ENCODE assay signal across 32 cellular contexts in genomic region chr10:1029838-1030237, GRCh38. TPM values are rescaled to one million over a fixed set of nuclear protein-coding genes. Genes with fewer than 3 reads are reported as not detected.
DNase-seq lines count a peak whose midpoint lies in the region; ATAC-seq, FAIRE-seq and TF ChIP-seq lines count a peak whose summit lies in the region.
"Had no signal": no experiment of that assay in that cellular context is flagged by ENCODE, and none has a peak within 500 bp of the region (broad histone marks: within the 10 kb centered on the region; RNA-seq: fewer than 3 reads in every experiment).

No MANE protein-coding gene starts in this region.

- DNase-seq in HepG2 (ENCODE audit: low spot score) (no peak), right lobe of liver (no peak), HAP-1 (ENCODE audit: low spot score in 2 of 2) (peak; percentile 76 to 88), endodermal cell (peak; percentile 14), mesendoderm (no peak), brain microvascular endothelial cell (no peak), ecto neural progenitor cell (ENCODE audit: low spot score) (no peak)
- DNase-seq: 8988T; ACHN; BE2C; C1 segment of cervical spinal cord; CD4-positive, alpha-beta memory T cell; CD4-positive, CD25-positive, alpha-beta regulatory T cell; CD8-positive, alpha-beta memory T cell; COR-L47; DMS 273 treated with DMSO at 0.1 percent for 48 hours; DMS153; DMS53; DMS79; DND-41; EL; GDM1 had no signal

- no peak overlapping the region for H3K4me2 ChIP-seq in HepG2 (ENCODE audit: low read depth, low read length)
- H3K4me2 ChIP-seq in mesendoderm (ENCODE audit: low read length): no peak overlapping the region
- H3K4me2 ChIP-seq: BLaER1 had no signal

- TF ChIP-seq EP300 in HepG2 (IDR thresholded peaks at IDR 0.05; ENCODE audit: low read depth in 2 of 2, low read length in 2 of 2): no peak
- TF ChIP-seq EP300 in HepG2 (CRISPR knock-in tag; IDR thresholded peaks at IDR 0.05; ENCODE audit: borderline replicate concordance): no peak

- no peaks in the 10 kb centered on the region for H4K20me1 ChIP-seq in HepG2 (ENCODE audit: insufficient read depth, low read length)
- H4K20me1 ChIP-seq: BLaER1 had no signal

- H3K27ac ChIP-seq in HepG2 (ENCODE audit: extremely low read length, insufficient read depth, low read length) (no peak overlapping the region), right lobe of liver (no peak overlapping the region), endodermal cell (ENCODE audit: low read depth, low read length) (no peak overlapping the region), mesendoderm (ENCODE audit: low read depth, low read length) (no peak overlapping the region), brain microvascular endothelial cell (no peak overlapping the region)
- H3K27ac ChIP-seq: BLaER1 had no signal

- no peak overlapping the region for H3K4me3 ChIP-seq in HepG2 (replicated peaks in 1 of 3; ENCODE audit: insufficient read depth in 1 of 3, low read depth in 2 of 3, low read length in 3 of 3)
- H3K4me3 ChIP-seq in right lobe of liver: no peak overlapping the region
- no peak overlapping the region for H3K4me3 ChIP-seq in HAP-1
- no peak overlapping the region for H3K4me3 ChIP-seq in endodermal cell (ENCODE audit: low read length)
- H3K4me3 ChIP-seq in mesendoderm (ENCODE audit: low read length): no peak overlapping the region
- no peak overlapping the region for H3K4me3 ChIP-seq in brain microvascular endothelial cell (ENCODE audit: low read depth, low read length)
- H3K4me3 ChIP-seq: BLaER1, GM12878 had no signal

- FAIRE-seq in HepG2 (lab: Jason Lieb, UNC): no peak
- FAIRE-seq: A204.1, GM12878, GM12892, GM18507 had no signal

- H3K4me1 ChIP-seq in HepG2 (ENCODE audit: insufficient read depth, low read length) (no peaks in the 10 kb centered on the region), right lobe of liver (no peaks in the 10 kb centered on the region), HAP-1 (peaks cover 16% of the 10 kb centered on the region), endodermal cell (ENCODE audit: control insufficient read depth, insufficient read depth, low read length) (no peaks in the 10 kb centered on the region), mesendoderm (ENCODE audit: control insufficient read depth, low read depth, low read length) (no peaks in the 10 kb centered on the region)
- H3K4me1 ChIP-seq: BE2C had no signal

- no peaks in the 10 kb centered on the region for H3K9me3 Mint-ChIP-seq in endodermal cell
- H3K9me3 Mint-ChIP-seq: CD14-positive monocyte; CD4-positive, alpha-beta memory T cell; CD4-positive, CD25-positive, alpha-beta regulatory T cell; CD8-positive, alpha-beta memory T cell had no signal

- no peak for TF ChIP-seq RAD21 in HepG2 (CRISPR knock-in tag; IDR thresholded peaks at IDR 0.05)

- CTCF ChIA-PET in HepG2 (lab: Yijun Ruan, JAX; ENCODE audit: low intra/inter-chr PET ratio, low total read pairs): no interaction called here

- H2BK120ac ChIP-seq in mesendoderm (ENCODE audit: low read depth, low read length): no peak overlapping the region

- no peak overlapping the region for H2AFZ ChIP-seq in HepG2 (ENCODE audit: low read length)

- POLR2A ChIA-PET in HepG2 (lab: Yijun Ruan, JAX): no interaction called here

- no peak overlapping the region for H3K56ac ChIP-seq in mesendoderm (ENCODE audit: low read length)

- no peaks in the 10 kb centered on the region for H3K4me1 Mint-ChIP-seq in endodermal cell
- H3K4me1 Mint-ChIP-seq: CD14-positive monocyte; CD4-positive, alpha-beta memory T cell; CD4-positive, CD25-positive, alpha-beta regulatory T cell; CD8-positive, alpha-beta memory T cell had no signal

- no peak overlapping the region for H3K4me3 Mint-ChIP-seq in endodermal cell
- H3K4me3 Mint-ChIP-seq: CD14-positive monocyte; CD4-positive, alpha-beta memory T cell; CD4-positive, CD25-positive, alpha-beta regulatory T cell; CD8-positive, alpha-beta memory T cell had no signal

- TF ChIP-seq POLR2A in HepG2 (IDR thresholded peaks at IDR 0.05; ENCODE audit: insufficient read depth in 1 of 2, low read depth in 2 of 2, low read length in 2 of 2): no peak
- no peak for TF ChIP-seq POLR2A in right lobe of liver (IDR thresholded peaks at IDR 0.05)

- H3K27me3 ChIP-seq in HepG2 (ENCODE audit: control insufficient read depth in 1 of 2, insufficient read depth in 2 of 2, low read length in 2 of 2): no peaks in the 10 kb centered on the region
- H3K27me3 ChIP-seq in right lobe of liver: no peaks in the 10 kb centered on the region
- H3K27me3 ChIP-seq in HAP-1 (ENCODE audit: low read depth): no peaks in the 10 kb centered on the region
- no peaks in the 10 kb centered on the region for H3K27me3 ChIP-seq in endodermal cell (ENCODE audit: control insufficient read depth, insufficient read depth, low read length, poor library complexity, severe bottlenecking)
- H3K27me3 ChIP-seq in mesendoderm (ENCODE audit: insufficient read depth, low read length, poor library complexity): no peaks in the 10 kb centered on the region
- H3K27me3 ChIP-seq in brain microvascular endothelial cell (replicated peaks): no peaks in the 10 kb centered on the region
- H3K27me3 ChIP-seq: BE2C, BLaER1 had no signal

- ATAC-seq in HepG2 (no peak), right lobe of liver (no peak)
- ATAC-seq: GM12878 had no signal

- H3K18ac ChIP-seq in mesendoderm (ENCODE audit: low read length): no peak overlapping the region

- no TSS peak for BruUV-seq in HepG2 (replicated peaks; lab: Mats Ljungman, UMichigan)

- no peak overlapping the region for H3K27ac Mint-ChIP-seq in endodermal cell
- H3K27ac Mint-ChIP-seq: CD14-positive monocyte; CD4-positive, alpha-beta memory T cell; CD4-positive, CD25-positive, alpha-beta regulatory T cell had no signal

- H3K23ac ChIP-seq in mesendoderm (ENCODE audit: low read length): no peak overlapping the region

- no peaks in the 10 kb centered on the region for H3K9me3 ChIP-seq in HepG2 (ENCODE audit: low read length)
- H3K9me3 ChIP-seq in right lobe of liver: no peaks in the 10 kb centered on the region
- no peaks in the 10 kb centered on the region for H3K9me3 ChIP-seq in HAP-1
- no peaks in the 10 kb centered on the region for H3K9me3 ChIP-seq in endodermal cell (ENCODE audit: control insufficient read depth, low read length)
- H3K9me3 ChIP-seq: BE2C, BLaER1 had no signal

- WGBS in HepG2 (ENCODE audit: low lambda C conversion rate): 89% methylated on average over 7 of the region's 7 CpGs
- WGBS in right lobe of liver (ENCODE audit: insufficient coverage, low coverage, low lambda C conversion rate, missing lambda C conversion rate): 98% methylated on average over 6 of the region's 7 CpGs
- WGBS in endodermal cell (ENCODE audit: insufficient coverage in 1 of 2, insufficient read length in 1 of 2), 2 experiments: 90 to 93% methylated on average over 1 to 7 of the region's 7 CpGs
- no CpG with 5 or more reads among the region's 7 CpGs for WGBS in mesendoderm (ENCODE audit: extremely low coverage, insufficient coverage, low lambda C conversion rate)

- TF ChIP-seq CTCF in HepG2 (CRISPR knock-in tag; IDR thresholded peaks at IDR 0.05) (no peak), right lobe of liver (IDR thresholded peaks at IDR 0.05) (no peak), endodermal cell (conservative IDR thresholded peaks at IDR 0.05) (no peak), brain microvascular endothelial cell (IDR thresholded peaks at IDR 0.05; ENCODE audit: low read depth, low read length, missing control alignments) (no peak)

- no peaks in the 10 kb centered on the region for H3K36me3 Mint-ChIP-seq in endodermal cell (ENCODE audit: low read depth)
- H3K36me3 Mint-ChIP-seq: CD14-positive monocyte had no signal

- no peaks in the 10 kb centered on the region for H3K79me1 ChIP-seq in mesendoderm (ENCODE audit: low read length)

- in situ Hi-C loops in HepG2 (cut with HindIII; ENCODE audit: extremely low pct_ligation_motif_present, low pct_unique_long_range_greater_than_20kb): no loop called here
- in situ Hi-C loops in HAP-1 (cut with MboI; ENCODE audit: low sequenced_read_pairs): no loop called here
- in situ Hi-C loops in brain microvascular endothelial cell (cut with HindIII; ENCODE audit: low pct_ligation_motif_present, low sequenced_read_pairs): no loop called here

- H2BK15ac ChIP-seq in mesendoderm (replicated peaks; ENCODE audit: low read depth): no peak overlapping the region

- H3K4ac ChIP-seq in mesendoderm (ENCODE audit: low read depth, low read length): no peak overlapping the region

- H4K5ac ChIP-seq in mesendoderm (ENCODE audit: low read length): no peak overlapping the region

- no peaks in the 10 kb centered on the region for H3K27me3 Mint-ChIP-seq in endodermal cell (ENCODE audit: insufficient read depth)
- H3K27me3 Mint-ChIP-seq: CD4-positive, alpha-beta memory T cell; CD4-positive, CD25-positive, alpha-beta regulatory T cell; CD8-positive, alpha-beta memory T cell had no signal

- H3K9ac ChIP-seq in HepG2 (ENCODE audit: insufficient read depth, low read depth, low read length): no peak overlapping the region
- no peak overlapping the region for H3K9ac ChIP-seq in endodermal cell (ENCODE audit: extremely low read depth, low read length, poor library complexity, severe bottlenecking)
- H3K9ac ChIP-seq in mesendoderm (ENCODE audit: low read length): no peak overlapping the region
- H3K9ac ChIP-seq: BLaER1 had no signal

- H4K8ac ChIP-seq in mesendoderm (ENCODE audit: low read depth, low read length): no peak overlapping the region

- H3K36me3 ChIP-seq in HepG2 (replicated peaks in 1 of 2; ENCODE audit: control insufficient read depth in 1 of 2, insufficient read depth in 2 of 2, low read length in 2 of 2) (no peaks in the 10 kb centered on the region), right lobe of liver (no peaks in the 10 kb centered on the region), HAP-1 (replicated peaks) (no peaks in the 10 kb centered on the region), endodermal cell (ENCODE audit: control insufficient read depth, insufficient read depth, low read length) (no peaks in the 10 kb centered on the region), mesendoderm (ENCODE audit: control insufficient read depth, insufficient read depth, low read length) (no peaks in the 10 kb centered on the region), brain microvascular endothelial cell (replicated peaks) (no peaks in the 10 kb centered on the region)
- H3K36me3 ChIP-seq: BE2C, BLaER1 had no signal

- H2BK5ac ChIP-seq in mesendoderm (ENCODE audit: low read length): no peak overlapping the region

- intact Hi-C loops in HepG2 (cut with micrococcal nuclease; ENCODE audit: unreplicated experiment): no loop called here
- intact Hi-C loops in right lobe of liver (cut with DNase I): no loop called here

- H3K79me2 ChIP-seq in HepG2 (ENCODE audit: insufficient read depth, low read length): no peaks in the 10 kb centered on the region
- H3K79me2 ChIP-seq in mesendoderm (ENCODE audit: control insufficient read depth, insufficient read depth, low read length): no peaks in the 10 kb centered on the region

- H2AK5ac ChIP-seq in mesendoderm (ENCODE audit: low read length): no peak overlapping the region

RNA-seq across cellular contexts. Expression of gene IDI2, which starts 4.2 kb away (rescaled TPM):
- total RNA-seq in HepG2 (2016; rRNA removed; fragmentation: Illumina TruSeq; extraction: Trizol): not detected in 2 replicates
- total RNA-seq in HepG2 (2016; cell fraction: cytosol; rRNA removed; fragmentation: Illumina TruSeq; extraction: Trizol; ENCODE audit: low read depth): not detected in 2 replicates
- not detected in 2 replicates for total RNA-seq in HepG2 (2016; cell fraction: insoluble cytoplasmic fraction; rRNA removed; fragmentation: Illumina TruSeq; extraction: Trizol)
- total RNA-seq in HepG2 (2016; cell fraction: membrane; rRNA removed; fragmentation: Illumina TruSeq; extraction: Trizol): not detected in 2 replicates
- not detected in 2 replicates for total RNA-seq in HepG2 (2016; cell fraction: nucleus; rRNA removed; fragmentation: Illumina TruSeq; extraction: Trizol)
- polyA plus RNA-seq in HepG2 (2011; rRNA removed): not detected in 2 replicates
- not detected in 2 replicates for polyA plus RNA-seq in HepG2 (2011; cell fraction: cytosol; rRNA removed)
- polyA plus RNA-seq in HepG2 (2011; cell fraction: nucleus; rRNA removed): not detected in 2 replicates
- not detected in 2 replicates for polyA plus RNA-seq in HepG2 (2012)
- polyA plus RNA-seq in HepG2 (2016; cell fraction: cytosol; fragmentation: Illumina TruSeq; extraction: Trizol; ENCODE audit: low read depth): not detected in 2 replicates
- not detected in 2 replicates for polyA plus RNA-seq in HepG2 (2016; cell fraction: insoluble cytoplasmic fraction; fragmentation: Illumina TruSeq; extraction: Trizol; ENCODE audit: low read depth)
- not detected in 2 replicates for polyA plus RNA-seq in HepG2 (2016; cell fraction: membrane; fragmentation: Illumina TruSeq; extraction: Trizol; ENCODE audit: low read depth)
- not detected in 2 replicates for polyA plus RNA-seq in HepG2 (2016; cell fraction: nucleus; fragmentation: Illumina TruSeq; extraction: Trizol; ENCODE audit: insufficient read depth, low read depth)
- not detected in 2 replicates for polyA minus RNA-seq in HepG2 (2011; rRNA and poly(A)+ RNA removed; ENCODE audit: low replicate concordance)
- polyA minus RNA-seq in HepG2 (2011; cell fraction: cytosol; rRNA and poly(A)+ RNA removed): not detected in 2 replicates
- not detected in 2 replicates for polyA minus RNA-seq in HepG2 (2011; cell fraction: nucleus; rRNA and poly(A)+ RNA removed)
- total RNA-seq in right lobe of liver: not detected
- total RNA-seq in endodermal cell: not detected
- not detected for polyA plus RNA-seq in endodermal cell (2013, experiment 1 of 2)
- polyA plus RNA-seq in endodermal cell (2013, experiment 2 of 2): not detected
- not detected for polyA plus RNA-seq in mesendoderm (2013, experiment 1 of 2)
- not detected for polyA plus RNA-seq in mesendoderm (2013, experiment 2 of 2)
- total RNA-seq: A673; CD4-positive, alpha-beta memory T cell; CD4-positive, CD25-positive, alpha-beta regulatory T cell; CD8-positive, alpha-beta memory T cell; Daoy; G401; GM12878 had no signal
- polyA plus RNA-seq: AG04450; CD14-positive monocyte; CD4-positive, alpha-beta memory T cell; CD4-positive, CD25-positive, alpha-beta regulatory T cell; CD8-positive, alpha-beta memory T cell had no signal

RNA-seq across cellular contexts. Expression of gene IDI1, which starts 19.1 kb away (rescaled TPM):
- total RNA-seq in HepG2 (2016; rRNA removed; fragmentation: Illumina TruSeq; extraction: Trizol) (145 and 247 TPM in 2 replicates), right lobe of liver (10 to 100 TPM; 14.7 to 79.7 (median 28.4) TPM), endodermal cell (10 to 100 TPM; 36.3 to 53.3 TPM)
- 30.6 and 36.4 TPM in 2 replicates for total RNA-seq in HepG2 (2016; cell fraction: cytosol; rRNA removed; fragmentation: Illumina TruSeq; extraction: Trizol; ENCODE audit: low read depth)
- total RNA-seq in HepG2 (2016; cell fraction: insoluble cytoplasmic fraction; rRNA removed; fragmentation: Illumina TruSeq; extraction: Trizol): 151 and 249 TPM in 2 replicates
- 51.4 and 56.7 TPM in 2 replicates for total RNA-seq in HepG2 (2016; cell fraction: membrane; rRNA removed; fragmentation: Illumina TruSeq; extraction: Trizol)
- 95.7 and 98.8 TPM in 2 replicates for total RNA-seq in HepG2 (2016; cell fraction: nucleus; rRNA removed; fragmentation: Illumina TruSeq; extraction: Trizol)
- 44.4 and 56.6 TPM in 2 replicates for polyA plus RNA-seq in HepG2 (2011; rRNA removed)
- 17.6 and 37.3 TPM in 2 replicates for polyA plus RNA-seq in HepG2 (2011; cell fraction: cytosol; rRNA removed)
- 43.0 and 68.2 TPM in 2 replicates for polyA plus RNA-seq in HepG2 (2011; cell fraction: nucleus; rRNA removed)
- polyA plus RNA-seq in HepG2 (2012): 95.0 and 101 TPM in 2 replicates
- polyA plus RNA-seq in HepG2 (2016; cell fraction: cytosol; fragmentation: Illumina TruSeq; extraction: Trizol; ENCODE audit: low read depth): 11.6 and 13.1 TPM in 2 replicates
- polyA plus RNA-seq in HepG2 (2016; cell fraction: insoluble cytoplasmic fraction; fragmentation: Illumina TruSeq; extraction: Trizol; ENCODE audit: low read depth): 253 and 286 TPM in 2 replicates
- polyA plus RNA-seq in HepG2 (2016; cell fraction: membrane; fragmentation: Illumina TruSeq; extraction: Trizol; ENCODE audit: low read depth): 34.8 and 35.9 TPM in 2 replicates
- polyA plus RNA-seq in HepG2 (2016; cell fraction: nucleus; fragmentation: Illumina TruSeq; extraction: Trizol; ENCODE audit: insufficient read depth, low read depth): 142 and 155 TPM in 2 replicates
- 13.6 and 22.4 TPM in 2 replicates for polyA minus RNA-seq in HepG2 (2011; rRNA and poly(A)+ RNA removed; ENCODE audit: low replicate concordance)
- 13.5 and 22.8 TPM in 2 replicates for polyA minus RNA-seq in HepG2 (2011; cell fraction: cytosol; rRNA and poly(A)+ RNA removed)
- 43.5 and 60.7 TPM in 2 replicates for polyA minus RNA-seq in HepG2 (2011; cell fraction: nucleus; rRNA and poly(A)+ RNA removed)
- 181 TPM for polyA plus RNA-seq in endodermal cell (2013, experiment 1 of 2)
- polyA plus RNA-seq in endodermal cell (2013, experiment 2 of 2): 202 TPM
- polyA plus RNA-seq in mesendoderm (2013, experiment 1 of 2): 131 TPM
- 142 TPM for polyA plus RNA-seq in mesendoderm (2013, experiment 2 of 2)

RNA-seq across cellular contexts. Expression of gene WDR37, which starts 26.3 kb away (rescaled TPM):
- total RNA-seq in HepG2 (2016; rRNA removed; fragmentation: Illumina TruSeq; extraction: Trizol): 5.4 and 5.9 TPM in 2 replicates
- total RNA-seq in HepG2 (2016; cell fraction: cytosol; rRNA removed; fragmentation: Illumina TruSeq; extraction: Trizol; ENCODE audit: low read depth): 14.4 and 16.4 TPM in 2 replicates
- 4.7 and 6.1 TPM in 2 replicates for total RNA-seq in HepG2 (2016; cell fraction: insoluble cytoplasmic fraction; rRNA removed; fragmentation: Illumina TruSeq; extraction: Trizol)
- total RNA-seq in HepG2 (2016; cell fraction: membrane; rRNA removed; fragmentation: Illumina TruSeq; extraction: Trizol): 8.1 and 8.5 TPM in 2 replicates
- total RNA-seq in HepG2 (2016; cell fraction: nucleus; rRNA removed; fragmentation: Illumina TruSeq; extraction: Trizol): 7.7 and 7.8 TPM in 2 replicates
- 7.5 and 8.6 TPM in 2 replicates for polyA plus RNA-seq in HepG2 (2011; rRNA removed)
- 5.3 TPM in 2 replicates for polyA plus RNA-seq in HepG2 (2011; cell fraction: cytosol; rRNA removed)
- polyA plus RNA-seq in HepG2 (2011; cell fraction: nucleus; rRNA removed): 19.8 and 22.5 TPM in 2 replicates
- polyA plus RNA-seq in HepG2 (2012): 6.1 and 6.9 TPM in 2 replicates
- polyA plus RNA-seq in HepG2 (2016; cell fraction: cytosol; fragmentation: Illumina TruSeq; extraction: Trizol; ENCODE audit: low read depth): 0.37 and 0.41 TPM in 2 replicates
- polyA plus RNA-seq in HepG2 (2016; cell fraction: insoluble cytoplasmic fraction; fragmentation: Illumina TruSeq; extraction: Trizol; ENCODE audit: low read depth): 4.6 and 5.8 TPM in 2 replicates
- 1.1 and 1.2 TPM in 2 replicates for polyA plus RNA-seq in HepG2 (2016; cell fraction: membrane; fragmentation: Illumina TruSeq; extraction: Trizol; ENCODE audit: low read depth)
- polyA plus RNA-seq in HepG2 (2016; cell fraction: nucleus; fragmentation: Illumina TruSeq; extraction: Trizol; ENCODE audit: insufficient read depth, low read depth): 16.0 TPM in 2 replicates
- polyA minus RNA-seq in HepG2 (2011; rRNA and poly(A)+ RNA removed; ENCODE audit: low replicate concordance): 39.9 and 41.7 TPM in 2 replicates
- polyA minus RNA-seq in HepG2 (2011; cell fraction: cytosol; rRNA and poly(A)+ RNA removed): 7.3 and 13.4 TPM in 2 replicates
- 16.2 and 17.1 TPM in 2 replicates for polyA minus RNA-seq in HepG2 (2011; cell fraction: nucleus; rRNA and poly(A)+ RNA removed)
- total RNA-seq in right lobe of liver: 1 to 10 TPM; 5.8 to 9.7 (median 8.3) TPM
- total RNA-seq in endodermal cell: 10 to 100 TPM; 10.7 TPM
- 14.2 TPM for polyA plus RNA-seq in endodermal cell (2013, experiment 1 of 2)
- polyA plus RNA-seq in endodermal cell (2013, experiment 2 of 2): 13.2 TPM
- polyA plus RNA-seq in mesendoderm (2013, experiment 1 of 2): 5.2 TPM
- polyA plus RNA-seq in mesendoderm (2013, experiment 2 of 2): 5.4 TPM

RNA-seq across cellular contexts. Expression of gene GTPBP4, which starts 41.6 kb away (rescaled TPM):
- total RNA-seq in HepG2 (2016; rRNA removed; fragmentation: Illumina TruSeq; extraction: Trizol): 85.5 and 101 TPM in 2 replicates
- 9.2 and 10.8 TPM in 2 replicates for total RNA-seq in HepG2 (2016; cell fraction: cytosol; rRNA removed; fragmentation: Illumina TruSeq; extraction: Trizol; ENCODE audit: low read depth)
- total RNA-seq in HepG2 (2016; cell fraction: insoluble cytoplasmic fraction; rRNA removed; fragmentation: Illumina TruSeq; extraction: Trizol): 73.1 and 98.3 TPM in 2 replicates
- total RNA-seq in HepG2 (2016; cell fraction: membrane; rRNA removed; fragmentation: Illumina TruSeq; extraction: Trizol): 17.2 and 23.2 TPM in 2 replicates
- total RNA-seq in HepG2 (2016; cell fraction: nucleus; rRNA removed; fragmentation: Illumina TruSeq; extraction: Trizol): 61.0 and 70.2 TPM in 2 replicates
- 20.1 and 24.1 TPM in 2 replicates for polyA plus RNA-seq in HepG2 (2011; rRNA removed)
- 9.2 and 11.6 TPM in 2 replicates for polyA plus RNA-seq in HepG2 (2011; cell fraction: cytosol; rRNA removed)
- 31.1 and 31.6 TPM in 2 replicates for polyA plus RNA-seq in HepG2 (2011; cell fraction: nucleus; rRNA removed)
- polyA plus RNA-seq in HepG2 (2012): 37.7 and 40.3 TPM in 2 replicates
- polyA plus RNA-seq in HepG2 (2016; cell fraction: cytosol; fragmentation: Illumina TruSeq; extraction: Trizol; ENCODE audit: low read depth): 3.6 and 4.3 TPM in 2 replicates
- polyA plus RNA-seq in HepG2 (2016; cell fraction: insoluble cytoplasmic fraction; fragmentation: Illumina TruSeq; extraction: Trizol; ENCODE audit: low read depth): 116 and 119 TPM in 2 replicates
- 8.8 and 12.3 TPM in 2 replicates for polyA plus RNA-seq in HepG2 (2016; cell fraction: membrane; fragmentation: Illumina TruSeq; extraction: Trizol; ENCODE audit: low read depth)
- polyA plus RNA-seq in HepG2 (2016; cell fraction: nucleus; fragmentation: Illumina TruSeq; extraction: Trizol; ENCODE audit: insufficient read depth, low read depth): 109 and 116 TPM in 2 replicates
- 35.4 and 59.3 TPM in 2 replicates for polyA minus RNA-seq in HepG2 (2011; rRNA and poly(A)+ RNA removed; ENCODE audit: low replicate concordance)
- 14.2 and 15.8 TPM in 2 replicates for polyA minus RNA-seq in HepG2 (2011; cell fraction: cytosol; rRNA and poly(A)+ RNA removed)
- polyA minus RNA-seq in HepG2 (2011; cell fraction: nucleus; rRNA and poly(A)+ RNA removed): 62.8 and 65.3 TPM in 2 replicates
- 10 to 100 TPM in 5 of 6 experiments, 1 to 10 TPM in 1; 6.6 to 18.6 (median 15.4) TPM for total RNA-seq in right lobe of liver
- total RNA-seq in endodermal cell: 10 to 100 TPM; 67.2 to 70.9 TPM
- polyA plus RNA-seq in endodermal cell (2013, experiment 1 of 2): 47.9 TPM
- 55.6 TPM for polyA plus RNA-seq in endodermal cell (2013, experiment 2 of 2)
- polyA plus RNA-seq in mesendoderm (2013, experiment 1 of 2): 66.3 TPM
- polyA plus RNA-seq in mesendoderm (2013, experiment 2 of 2): 64.8 TPM

Comparison
In these comparisons a context has a peak if more than half of its experiments do, and no peak if none do; other contexts are left out.
1. DNase-seq: peak in HAP-1 (2 of 2) and endodermal cell (single experiment); none in HepG2 (single experiment), right lobe of liver (0 of 3), mesendoderm (single experiment), brain microvascular endothelial cell (single experiment) and ecto neural progenitor cell (single experiment).